Comparison of ENCODE assay signal across 20 cellular contexts in genomic region chr5:134477462-134478245, GRCh38. TPM values are rescaled to one million over a fixed set of nuclear protein-coding genes. Genes with fewer than 3 reads are reported as not detected.
DNase-seq lines count a peak whose midpoint lies in the region; ATAC-seq and TF ChIP-seq lines count a peak whose summit lies in the region.
"Had no signal": no experiment of that assay in that cellular context is flagged by ENCODE, and none has a peak within 500 bp of the region (broad histone marks: within the 10 kb centered on the region; RNA-seq: fewer than 3 reads in every experiment).

No MANE protein-coding gene starts in this region.

- H2BK5ac ChIP-seq in mesendoderm (ENCODE audit: low read length), result no peak overlapping the region

- no peak overlapping the region for H2BK15ac ChIP-seq in mesendoderm (replicated peaks; ENCODE audit: low read depth)

- no peak overlapping the region for H3K4ac ChIP-seq in mesendoderm (ENCODE audit: low read depth, low read length)

- no peaks in the 10 kb centered on the region for H3K79me2 ChIP-seq in mesendoderm (ENCODE audit: control insufficient read depth, insufficient read depth, low read length)

- ATAC-seq in CD4-positive, alpha-beta T cell (ENCODE audit: poor library complexity), result no peak
- ATAC-seq: activated CD4-positive, alpha-beta T cell treated with anti-CD3 and anti-CD28 coated beads for 36 hours had no signal

- no peaks in the 10 kb centered on the region for H3K36me3 ChIP-seq in MG63
- no peaks in the 10 kb centered on the region for H3K36me3 ChIP-seq in mesendoderm (ENCODE audit: control insufficient read depth, insufficient read depth, low read length)
- no peaks in the 10 kb centered on the region for H3K36me3 ChIP-seq in BE2C
- H3K36me3 ChIP-seq: thyroid gland had no signal

- H3K79me1 ChIP-seq in mesendoderm (ENCODE audit: low read length), result no peaks in the 10 kb centered on the region

- no peak overlapping the region for H3K23ac ChIP-seq in mesendoderm (ENCODE audit: low read length)

- H2BK120ac ChIP-seq in mesendoderm (ENCODE audit: low read depth, low read length), result no peak overlapping the region

- H3K4me1 ChIP-seq in mesendoderm (ENCODE audit: control insufficient read depth, low read depth, low read length) (no peaks in the 10 kb centered on the region), BE2C (no peaks in the 10 kb centered on the region)
- H3K4me1 ChIP-seq: thyroid gland had no signal

- H3K9me3 Mint-ChIP-seq in CD14-positive monocyte, result peaks cover 0 to 4% (median 1%) of the 10 kb centered on the region in 7 donors
- H3K9me3 Mint-ChIP-seq in CD4-positive, alpha-beta T cell, result peaks cover 4% of the 10 kb centered on the region
- H3K9me3 Mint-ChIP-seq: activated naive CD4-positive, alpha-beta T cell treated with anti-CD3 and anti-CD28 coated beads, Interleukin-2, amount 50 U/mL, for 24 hours had no signal

- H3K9me3 ChIP-seq in MG63, result no peaks in the 10 kb centered on the region
- H3K9me3 ChIP-seq in CD4-positive, alpha-beta T cell (ENCODE audit: control insufficient read depth, low read length), result no peaks in the 10 kb centered on the region
- no peaks in the 10 kb centered on the region; the same call in 1 of the 2 replicates for H3K9me3 ChIP-seq in BE2C
- H3K9me3 ChIP-seq: thyroid gland had no signal

- intact Hi-C loops in CD14-positive monocyte (cut with micrococcal nuclease), result no loop called here
- intact Hi-C loops in CD4-positive, alpha-beta T cell (cut with DNase I, micrococcal nuclease), result no loop called here

- H3K27ac Mint-ChIP-seq in CD14-positive monocyte, result peak overlapping the region in 1 of 7 donors; percentile 30
- H3K27ac Mint-ChIP-seq in CD4-positive, alpha-beta T cell, result no peak overlapping the region
- H3K27ac Mint-ChIP-seq: activated CD4-positive, alpha-beta T cell treated with anti-CD3 and anti-CD28 coated beads for 36 hours; activated naive CD4-positive, alpha-beta T cell treated with anti-CD3 and anti-CD28 coated beads, Interleukin-2, amount 50 U/mL, for 24 hours; brain; T-helper 2 cell treated with Interferon-gamma antibody and Interleukin-4, amounts not matched to agents 5 μg/mL and 100 μg/mL, for 36 hours had no signal

- H3K4me2 ChIP-seq in mesendoderm (ENCODE audit: low read length), result no peak overlapping the region
- H3K4me2 ChIP-seq: KMS-11 had no signal

- peaks cover 0 to 3% (median 0%) of the 10 kb centered on the region in 3 donors for H3K27me3 Mint-ChIP-seq in CD14-positive monocyte (ENCODE audit: low read depth in 3 of 3)
- no peaks in the 10 kb centered on the region for H3K27me3 Mint-ChIP-seq in CD4-positive, alpha-beta T cell
- H3K27me3 Mint-ChIP-seq: activated CD4-positive, alpha-beta T cell treated with anti-CD3 and anti-CD28 coated beads for 36 hours; activated naive CD4-positive, alpha-beta T cell treated with anti-CD3 and anti-CD28 coated beads, Interleukin-2, amount 50 U/mL, for 24 hours had no signal

- H4K5ac ChIP-seq in mesendoderm (ENCODE audit: low read length), result no peak overlapping the region

- no CpG with 5 or more reads among the region's 14 CpGs for WGBS in mesendoderm (ENCODE audit: extremely low coverage, insufficient coverage, low lambda C conversion rate)

- H3K9ac ChIP-seq in mesendoderm (ENCODE audit: low read length), result no peak overlapping the region
- H3K9ac ChIP-seq: KMS-11 had no signal

- no peak for TF ChIP-seq CTCF in choroid plexus epithelial cell (conservative IDR thresholded peaks at IDR 0.05; ENCODE audit: low read depth, low read length)
- TF ChIP-seq CTCF in CD14-positive monocyte (IDR thresholded peaks at IDR 0.05), result no peak
- no peak for TF ChIP-seq CTCF in CD4-positive, alpha-beta T cell (IDR thresholded peaks at IDR 0.05)
- no peak for TF ChIP-seq CTCF in BE2C (IDR thresholded peaks at IDR 0.05; ENCODE audit: low read depth, low read length)

- H2AK5ac ChIP-seq in mesendoderm (ENCODE audit: low read length), result no peak overlapping the region

- no peaks in the 10 kb centered on the region for H3K27me3 ChIP-seq in MG63
- no peaks in the 10 kb centered on the region for H3K27me3 ChIP-seq in mesendoderm (ENCODE audit: insufficient read depth, low read length, poor library complexity)
- H3K27me3 ChIP-seq in CD4-positive, alpha-beta T cell (ENCODE audit: control insufficient read depth, insufficient read depth, low read length), result no peaks in the 10 kb centered on the region
- H3K27me3 ChIP-seq in BE2C, result no peaks in the 10 kb centered on the region
- H3K27me3 ChIP-seq: thyroid gland had no signal

- H3K36me3 Mint-ChIP-seq in CD14-positive monocyte, result no peaks in the 10 kb centered on the region
- H3K36me3 Mint-ChIP-seq in CD4-positive, alpha-beta T cell (ENCODE audit: low read depth), result no peaks in the 10 kb centered on the region
- H3K36me3 Mint-ChIP-seq: activated naive CD4-positive, alpha-beta T cell treated with anti-CD3 and anti-CD28 coated beads, Interleukin-2, amount 50 U/mL, for 24 hours; brain had no signal

- no peak overlapping the region for H3K18ac ChIP-seq in mesendoderm (ENCODE audit: low read length)

- no peak overlapping the region for H3K27ac ChIP-seq in mesendoderm (ENCODE audit: low read depth, low read length)
- no peak overlapping the region for H3K27ac ChIP-seq in CD4-positive, alpha-beta T cell (ENCODE audit: low read depth, low read length)
- H3K27ac ChIP-seq: HL-60, KMS-11, thyroid gland had no signal

- POLR2A ChIA-PET in CD4-positive, alpha-beta T cell (lab: Charles Lee), result interaction anchor here (0.6 kb wide), 1 partner anchor 253 kb away, joined by 4 read pairs; no protein-coding TSS in a partner anchor

- H3K56ac ChIP-seq in mesendoderm (ENCODE audit: low read length), result no peak overlapping the region

- no peak overlapping the region for H4K8ac ChIP-seq in mesendoderm (ENCODE audit: low read depth, low read length)

- CTCF ChIA-PET in CD4-positive, alpha-beta T cell (lab: Charles Lee), result no interaction called here

- no peaks in the 10 kb centered on the region for H3K4me1 Mint-ChIP-seq in CD14-positive monocyte
- no peaks in the 10 kb centered on the region for H3K4me1 Mint-ChIP-seq in CD4-positive, alpha-beta T cell (ENCODE audit: low read depth)
- H3K4me1 Mint-ChIP-seq: activated CD4-positive, alpha-beta T cell treated with anti-CD3 and anti-CD28 coated beads for 36 hours; activated naive CD4-positive, alpha-beta T cell treated with anti-CD3 and anti-CD28 coated beads, Interleukin-2, amount 50 U/mL, for 24 hours; brain had no signal

- no peak overlapping the region for H3K4me3 Mint-ChIP-seq in CD14-positive monocyte
- no peak overlapping the region for H3K4me3 Mint-ChIP-seq in CD4-positive, alpha-beta T cell
- H3K4me3 Mint-ChIP-seq: activated CD4-positive, alpha-beta T cell treated with anti-CD3 and anti-CD28 coated beads for 36 hours; activated naive CD4-positive, alpha-beta T cell treated with anti-CD3 and anti-CD28 coated beads, Interleukin-2, amount 50 U/mL, for 24 hours; brain; T-helper 2 cell treated with Interferon-gamma antibody and Interleukin-4, amounts not matched to agents 5 μg/mL and 100 μg/mL, for 36 hours had no signal

- H3K4me3 ChIP-seq in MG63, result no peak overlapping the region
- no peak overlapping the region for H3K4me3 ChIP-seq in choroid plexus epithelial cell (ENCODE audit: low read depth, low read length)
- H3K4me3 ChIP-seq in mesendoderm (ENCODE audit: low read length), result no peak overlapping the region
- no peak overlapping the region for H3K4me3 ChIP-seq in BE2C (ENCODE audit: low read depth, low read length)
- H3K4me3 ChIP-seq: thyroid gland had no signal

- peak; percentile 15 for DNase-seq in GM04503 (ENCODE audit: low read depth)
- DNase-seq in MG63, result peak; percentile 68
- peak; percentile 28 for DNase-seq in choroid plexus epithelial cell (ENCODE audit: low read depth)
- peak; percentile 59 for DNase-seq in mesendoderm
- DNase-seq in CD14-positive monocyte (ENCODE audit: low spot score), result no peak
- no peak for DNase-seq in putamen (ENCODE audit: low spot score)
- DNase-seq in CD4-positive, alpha-beta T cell, result no peak
- DNase-seq in BE2C, result no peak
- DNase-seq: activated CD4-positive, alpha-beta T cell treated with anti-CD3 and anti-CD28 coated beads for 36 hours; C1 segment of cervical spinal cord; DND-41; hippocampal formation; NCI-H1436; NCI-H226; thyroid gland had no signal

RNA-seq across cellular contexts. Expression of gene JADE2, which starts 47.8 kb away (rescaled TPM):
- total RNA-seq in MG63 (2014; rRNA removed; shearing (Covaris generic); ENCODE audit: low replicate concordance), result 42.0 and 47.4 TPM in 2 replicates
- polyA plus RNA-seq in mesendoderm (2013, experiment 1 of 2), result 36.2 TPM
- 36.7 TPM for polyA plus RNA-seq in mesendoderm (2013, experiment 2 of 2)
- 1 to 10 TPM; 2.1 to 3.1 TPM for polyA plus RNA-seq in CD14-positive monocyte
- 100 to 1,000 TPM; 120 to 124 TPM for total RNA-seq in CD4-positive, alpha-beta T cell
- polyA plus RNA-seq in BE2C (2012; ENCODE audit: insufficient read depth, insufficient read length, low read depth), result 14.7 TPM

Comparison
In these comparisons a context has a peak if more than half of its experiments do, and no peak if none do; other contexts are left out.
1. DNase-seq: peak in GM04503 (single experiment), MG63 (single experiment), choroid plexus epithelial cell (single experiment) and mesendoderm (single experiment); none in CD14-positive monocyte (single experiment), putamen (single experiment), CD4-positive, alpha-beta T cell (0 of 10) and BE2C (single experiment).